ENCODE assay signal across 39 cellular contexts in genomic region chr15:49301562-49301961, GRCh38.
DNase-seq lines count a peak whose midpoint lies in the region; ATAC-seq and TF ChIP-seq lines count a peak whose summit lies in the region.
"Had no signal": no experiment of that assay in that cellular context is flagged by ENCODE, and none has a peak within 500 bp of the region (broad histone marks: within the 10 kb centered on the region; RNA-seq: fewer than 3 reads in every experiment).

No MANE protein-coding gene starts in this region.

- no peak overlapping the region for H3K9ac ChIP-seq in endodermal cell (ENCODE audit: extremely low read depth, low read length, poor library complexity, severe bottlenecking)
- H3K9ac ChIP-seq: BLaER1 treated with 17β-estradiol and CSF1 and Interleukin-3, amounts not matched to agents 10 nM and 100 nM had no signal

- H3K36me3 Mint-ChIP-seq in Calu3 (ENCODE audit: insufficient read depth, unreplicated experiment) (no peaks in the 10 kb centered on the region), endodermal cell (ENCODE audit: low read depth) (peaks cover 26% of the 10 kb centered on the region)
- H3K36me3 Mint-ChIP-seq: WTC11 had no signal

- no peak overlapping the region for H3K27ac ChIP-seq in endodermal cell (ENCODE audit: low read depth, low read length)
- H3K27ac ChIP-seq: BLaER1 treated with 17β-estradiol and CSF1 and Interleukin-3, amounts not matched to agents 10 nM and 100 nM; heart right ventricle; ovary; SJSA1; transverse colon had no signal

- H3K4me3 ChIP-seq in astrocyte of the spinal cord (ENCODE audit: low read depth, low read length) = no peak overlapping the region
- no peak overlapping the region for H3K4me3 ChIP-seq in endodermal cell (ENCODE audit: low read length)
- H3K4me3 ChIP-seq: BLaER1 treated with 17β-estradiol and CSF1 and Interleukin-3, amounts not matched to agents 10 nM and 100 nM; heart right ventricle; lung; ovary; SJSA1; transverse colon had no signal

- TF ChIP-seq CTCF in astrocyte of the spinal cord (IDR thresholded peaks at IDR 0.05; ENCODE audit: low read depth, low read length) = no peak
- no peak for TF ChIP-seq CTCF in Calu3 (IDR thresholded peaks at IDR 0.05; ENCODE audit: unreplicated experiment)
- no peak for TF ChIP-seq CTCF in endodermal cell (conservative IDR thresholded peaks at IDR 0.05)

- H3K4me3 Mint-ChIP-seq in Calu3 (ENCODE audit: low read depth, unreplicated experiment) (no peak overlapping the region), endodermal cell (no peak overlapping the region)
- H3K4me3 Mint-ChIP-seq: activated CD4-positive, alpha-beta T cell treated with anti-CD3 and anti-CD28 coated beads, Interleukin-2, amount 10 ng/mL, durations not matched to agents 24 days and 14 days; nephron progenitor cell; WTC11 had no signal

- H3K27me3 ChIP-seq in endodermal cell (ENCODE audit: control insufficient read depth, insufficient read depth, low read length, poor library complexity, severe bottlenecking) = no peaks in the 10 kb centered on the region
- H3K27me3 ChIP-seq: BLaER1 treated with 17β-estradiol and CSF1 and Interleukin-3, amounts not matched to agents 10 nM and 100 nM; heart right ventricle; ovary; SJSA1; transverse colon had no signal

- H3K27me3 Mint-ChIP-seq in Calu3 (ENCODE audit: unreplicated experiment) (no peaks in the 10 kb centered on the region), endodermal cell (ENCODE audit: insufficient read depth) (no peaks in the 10 kb centered on the region)
- H3K27me3 Mint-ChIP-seq: activated CD4-positive, alpha-beta T cell treated with anti-CD3 and anti-CD28 coated beads, Interleukin-2, amount 10 ng/mL, durations not matched to agents 24 days and 14 days had no signal

- H3K9me3 Mint-ChIP-seq in Calu3 (ENCODE audit: low read depth, unreplicated experiment) = no peaks in the 10 kb centered on the region
- H3K9me3 Mint-ChIP-seq in endodermal cell = peaks cover 18% of the 10 kb centered on the region

- CTCF ChIA-PET in Calu3 (lab: Charles Lee) = no interaction called here

- H3K36me3 ChIP-seq in endodermal cell (ENCODE audit: control insufficient read depth, insufficient read depth, low read length) = no peaks in the 10 kb centered on the region
- H3K36me3 ChIP-seq: ovary had no signal

- ATAC-seq in GM21576 (IDR thresholded peaks at IDR 0.05; ENCODE audit: unreplicated experiment) = no peak
- ATAC-seq in GM19397 (IDR thresholded peaks at IDR 0.05; ENCODE audit: unreplicated experiment) = no peak
- ATAC-seq: heart right ventricle, HepG2, WTC11 had no signal

- H3K4me1 ChIP-seq in endodermal cell (ENCODE audit: control insufficient read depth, insufficient read depth, low read length) = no peaks in the 10 kb centered on the region
- H3K4me1 ChIP-seq: SJSA1, transverse colon had no signal

- intact Hi-C loops in Calu3 (cut with micrococcal nuclease; ENCODE audit: unreplicated experiment) = no loop called here

- DNase-seq in Daoy (ENCODE audit: low read depth) (peak; percentile 4), LHCN-M2 (ENCODE audit: low read depth) (peak; percentile 35), astrocyte of the spinal cord (ENCODE audit: low read depth, low spot score) (peak; percentile 41), kidney tubule cell (ENCODE audit: low spot score) (peak; percentile 5), Calu3 (no peak), endodermal cell (no peak)
- DNase-seq: ACHN; activated CD4-positive, alpha-beta T cell treated with anti-CD3 and anti-CD28 coated beads, Interleukin-2, amount 10 ng/mL, durations not matched to agents 24 days and 14 days; activated CD8-positive, alpha-beta memory T cell treated with anti-CD3 and anti-CD28 coated beads for 24 hours; activated naive CD4-positive, alpha-beta T cell treated with anti-CD3 and anti-CD28 coated beads, Interleukin-2, amount 50 U/mL, for 16 hours; activated T-cell treated with anti-CD3 and anti-CD28 coated beads for 4 hours; amniotic stem cell; cortex of kidney; DMS53; effector memory CD4-positive, alpha-beta T cell; foreskin melanocyte; GF-D8; heart right ventricle; Kasumi-1; kidney glomerular epithelial cell; NCI-H1436 treated with DMSO at 0.1 percent for 48 hours; NCI-H2107; NCI-H446 treated with DMSO at 0.1 percent for 48 hours; NCI-H774; nephron progenitor cell; ovary; RPMI8226; stimulated activated CD4-positive, alpha-beta T cell treated with anti-CD3 and anti-CD28 coated beads, Interleukin-15, amount 100 ng/mL, for 24 hours; stimulated activated CD4-positive, alpha-beta T cell treated with anti-CD3 and anti-CD28 coated beads, Interleukin-4, amount 100 ng/mL, for 4 hours; T1000; transverse colon had no signal

- BruUV-seq in Calu3 (replicated peaks; lab: Mats Ljungman, UMichigan) = no TSS peak

- in situ Hi-C loops in astrocyte of the spinal cord (cut with HindIII; ENCODE audit: low sequenced_read_pairs) = no loop called here

- H3K9me3 ChIP-seq in endodermal cell (ENCODE audit: control insufficient read depth, low read length) = no peaks in the 10 kb centered on the region
- H3K9me3 ChIP-seq: ovary, SJSA1, transverse colon had no signal

- H3K27ac Mint-ChIP-seq in Calu3 (ENCODE audit: unreplicated experiment) (no peak overlapping the region), endodermal cell (no peak overlapping the region)
- H3K27ac Mint-ChIP-seq: activated CD4-positive, alpha-beta T cell treated with anti-CD3 and anti-CD28 coated beads, Interleukin-2, amount 10 ng/mL, durations not matched to agents 24 days and 14 days; activated T-helper 2 cell treated with anti-CD3 and anti-CD28 coated beads, Interferon-gamma antibody, Interleukin-2, Interleukin-4, amounts not matched to agents 10 μg/mL and 5 μg/mL and 100 μg/mL, durations not matched to agents 14 hours and 24 hours and 36 hours; WTC11 had no signal

- H3K4me1 Mint-ChIP-seq in Calu3 (ENCODE audit: low read depth, unreplicated experiment) = peaks cover 37% of the 10 kb centered on the region
- peaks cover 2% of the 10 kb centered on the region for H3K4me1 Mint-ChIP-seq in endodermal cell
- H3K4me1 Mint-ChIP-seq: nephron progenitor cell, WTC11 had no signal

Comparison
In these comparisons a context has a peak if more than half of its experiments do, and no peak if none do; other contexts are left out.
1. DNase-seq: peak in Daoy (single experiment), LHCN-M2 (single experiment), astrocyte of the spinal cord (single experiment) and kidney tubule cell (single experiment); none in Calu3 (single experiment) and endodermal cell (single experiment).